28 cellular contexts compared by ENCODE assay signal in genomic region chr2:21841341-21841740, GRCh38.
"Had no signal": no experiment of that assay in that cellular context is flagged by ENCODE, and none has a peak within 500 bp of the region (broad histone marks: within the 10 kb centered on the region; RNA-seq: fewer than 3 reads in every experiment).

No MANE protein-coding gene starts in this region.

- H3K9ac ChIP-seq: parathyroid adenoma had no signal

- H3K4me3 ChIP-seq: coronary artery, gastrocnemius medialis, lung, mucosa of descending colon, right lobe of liver, thoracic aorta, tibial nerve, upper lobe of left lung had no signal

- H3K9me3 ChIP-seq: gastrocnemius medialis, mucosa of descending colon, right lobe of liver, thoracic aorta, tibial nerve, upper lobe of left lung had no signal

- H3K27ac ChIP-seq: coronary artery, epithelial cell of prostate, gastrocnemius medialis, parathyroid adenoma, right lobe of liver, thoracic aorta, tibial nerve, upper lobe of left lung had no signal

- H3K27ac Mint-ChIP-seq: memory B cell; mesothelial cell of epicardium; naive B cell; natural killer cell treated with Interleukin-12 subunit alpha and Interleukin-12 subunit beta and Interleukin-15 and Interleukin-18, amount 100 ng/mL, for 72 hours; progenitor cell of endocrine pancreas; stimulated activated naive B cell treated with anti-CD40 and anti-IgM and Interleukin-4, amounts not matched to agents 10 μg/mL and 1 μg/mL and 100 μg/mL, for 72 hours; stimulated activated naive CD8-positive, alpha-beta T cell treated with anti-CD3 and anti-CD28 coated beads, Interleukin-15, Interleukin-2, amounts not matched to agents 100 ng/mL and 50 ng/mL, for 24 hours had no signal

- H3K27me3 Mint-ChIP-seq: memory B cell; naive B cell; natural killer cell treated with Interleukin-12 subunit alpha and Interleukin-12 subunit beta and Interleukin-15 and Interleukin-18, amount 100 ng/mL, for 72 hours; progenitor cell of endocrine pancreas; stimulated activated naive B cell treated with anti-CD40 and anti-IgM and Interleukin-4, amounts not matched to agents 10 μg/mL and 1 μg/mL and 100 μg/mL, for 72 hours; stimulated activated naive CD8-positive, alpha-beta T cell treated with anti-CD3 and anti-CD28 coated beads, Interleukin-15, Interleukin-2, amounts not matched to agents 100 ng/mL and 50 ng/mL, for 24 hours had no signal

- H3K4me1 Mint-ChIP-seq: memory B cell; mesothelial cell of epicardium; naive B cell; neural crest cell; stimulated activated naive B cell treated with anti-CD40 and anti-IgM and Interleukin-4, amounts not matched to agents 10 μg/mL and 1 μg/mL and 100 μg/mL, for 72 hours had no signal

- H3K27me3 ChIP-seq: gastrocnemius medialis, right lobe of liver, tibial nerve, upper lobe of left lung had no signal

- H3K79me2 ChIP-seq: parathyroid adenoma had no signal

- H3K4me3 Mint-ChIP-seq: memory B cell; mesothelial cell of epicardium; naive B cell; natural killer cell treated with Interleukin-12 subunit alpha and Interleukin-12 subunit beta and Interleukin-15 and Interleukin-18, amount 100 ng/mL, for 72 hours; neural crest cell; stimulated activated naive B cell treated with anti-CD40 and anti-IgM and Interleukin-4, amounts not matched to agents 10 μg/mL and 1 μg/mL and 100 μg/mL, for 72 hours; stimulated activated naive CD8-positive, alpha-beta T cell treated with anti-CD3 and anti-CD28 coated beads, Interleukin-15, Interleukin-2, amounts not matched to agents 100 ng/mL and 50 ng/mL, for 24 hours had no signal

- H3K36me3 Mint-ChIP-seq: memory B cell; mesothelial cell of epicardium; naive B cell; natural killer cell treated with Interleukin-12 subunit alpha and Interleukin-12 subunit beta and Interleukin-15 and Interleukin-18, amount 100 ng/mL, for 72 hours; stimulated activated naive B cell treated with anti-CD40 and anti-IgM and Interleukin-4, amounts not matched to agents 10 μg/mL and 1 μg/mL and 100 μg/mL, for 72 hours had no signal

- ATAC-seq: esophagus mucosa; gastrocnemius medialis; left lobe of liver; mucosa of descending colon; natural killer cell treated with Interleukin-12 subunit alpha and Interleukin-12 subunit beta and Interleukin-15 and Interleukin-18, amount 100 ng/mL, for 72 hours; right lobe of liver; stimulated activated naive B cell treated with anti-CD40 and anti-IgM and Interleukin-4, amounts not matched to agents 10 μg/mL and 1 μg/mL and 100 μg/mL, for 72 hours had no signal

- H3K9me3 Mint-ChIP-seq: mesothelial cell of epicardium had no signal

- H2AFZ ChIP-seq: parathyroid adenoma had no signal

- DNase-seq: dermis blood vessel endothelial cell; effector CD4-positive, alpha-beta T cell; foreskin fibroblast; gastrocnemius medialis; head of caudate nucleus; kidney; mucosa of descending colon; naive B cell; right lobe of liver; small intestine; stimulated activated CD4-positive, alpha-beta T cell treated with anti-CD3 and anti-CD28 coated beads, Interleukin-15, amount 100 ng/mL, for 24 hours; stimulated activated CD4-positive, alpha-beta T cell treated with anti-CD3 and anti-CD28 coated beads, Interleukin-2, amount 100 ng/mL, for 48 hours; stimulated activated naive B cell treated with anti-CD40 and anti-IgM and Interleukin-4, amounts not matched to agents 10 μg/mL and 1 μg/mL and 100 μg/mL, for 72 hours; upper lobe of left lung had no signal

- H3K4me1 ChIP-seq: gastrocnemius medialis, parathyroid adenoma, right lobe of liver, tibial nerve, upper lobe of left lung had no signal

- H3K36me3 ChIP-seq: gastrocnemius medialis, right lobe of liver, thoracic aorta, tibial nerve, upper lobe of left lung had no signal
